In the genomic region with DNA sequence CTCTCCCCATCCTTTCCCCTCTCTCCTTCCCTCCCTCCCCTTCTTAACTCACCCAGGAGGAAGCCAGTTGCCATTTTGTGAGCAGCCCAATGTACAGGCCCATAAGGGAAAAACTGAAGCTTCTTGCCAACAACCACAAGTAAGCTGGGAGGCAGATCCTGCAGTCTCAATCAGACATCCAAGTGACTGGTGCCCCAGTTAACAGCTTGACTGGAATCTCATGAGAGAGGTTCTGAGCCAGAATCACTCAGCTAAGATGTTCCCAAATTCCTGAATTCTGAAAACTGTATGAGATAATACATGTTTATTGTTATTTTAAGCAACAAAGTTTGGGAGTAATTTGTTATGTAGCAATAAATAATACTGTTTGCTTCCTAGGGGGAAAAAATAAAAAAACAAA, we compare ENCODE assay signal across 21 cellular contexts.
DNase-seq lines count a peak whose midpoint lies in the region; ATAC-seq and TF ChIP-seq lines count a peak whose summit lies in the region.
"Had no signal": no experiment of that assay in that cellular context is flagged by ENCODE, and none has a peak within 500 bp of the region (broad histone marks: within the 10 kb centered on the region; RNA-seq: fewer than 3 reads in every experiment).

No MANE protein-coding gene starts in this region.

- H3K79me2 ChIP-seq in MM.1S (ENCODE audit: low read length): no peaks in the 10 kb centered on the region

- H3K4me3 ChIP-seq in MM.1S (ENCODE audit: low read length): no peak overlapping the region
- H3K4me3 ChIP-seq: BLaER1 had no signal

- H3K9ac ChIP-seq in MM.1S (ENCODE audit: low read length): peak overlapping the region; percentile 53; the same call in 1 of the 2 replicates
- H3K9ac ChIP-seq: BLaER1 had no signal

- peaks cover 10% of the 10 kb centered on the region for H3F3A ChIP-seq in MM.1S (ENCODE audit: insufficient read depth, low read length)

- TF ChIP-seq CTCF in MM.1S (IDR thresholded peaks at IDR 0.05; ENCODE audit: low read length): no peak
- TF ChIP-seq CTCF in omental fat pad (IDR thresholded peaks at IDR 0.05): no peak

- DNase-seq in MM.1S (no peak), fibroblast of gingiva (ENCODE audit: low read depth) (peak; percentile 12), sciatic nerve (ENCODE audit: low spot score) (no peak), omental fat pad (ENCODE audit: low spot score) (no peak), cerebellar nuclear complex (lab: John Stamatoyannopoulos, UW) (no peak), left ventricle myocardium superior (no peak)
- DNase-seq: 8988T; ACHN; BE2C; C1 segment of cervical spinal cord; CD4-positive, alpha-beta memory T cell; CD4-positive, CD25-positive, alpha-beta regulatory T cell; CD8-positive, alpha-beta memory T cell; COR-L47; DMS 273 treated with DMSO at 0.1 percent for 48 hours; DMS153; DMS53; DMS79; DND-41; GF-D8 had no signal

- H3K9me3 ChIP-seq in MM.1S (replicated peaks; ENCODE audit: insufficient read depth, low read length): no peaks in the 10 kb centered on the region
- H3K9me3 ChIP-seq: BE2C had no signal

- H2AFZ ChIP-seq in MM.1S (ENCODE audit: low read length): no peak overlapping the region

- H3K36me3 ChIP-seq in MM.1S (replicated peaks; ENCODE audit: insufficient read depth, low read length): no peaks in the 10 kb centered on the region
- H3K36me3 ChIP-seq: BE2C had no signal

- H3K27ac ChIP-seq in MM.1S (ENCODE audit: low read length): peak overlapping the region; percentile 87; the same call in 1 of the 2 replicates
- H3K27ac ChIP-seq: BLaER1 had no signal

- no peak overlapping the region for H3K4me2 ChIP-seq in MM.1S (ENCODE audit: low read depth, low read length)
- H3K4me2 ChIP-seq: BLaER1 had no signal

- H4K20me1 ChIP-seq in MM.1S (ENCODE audit: insufficient read depth, low read length): no peaks in the 10 kb centered on the region
- H4K20me1 ChIP-seq: BLaER1 had no signal

- H3K9me2 ChIP-seq in MM.1S (replicated peaks; ENCODE audit: insufficient read depth, low read length): no peaks in the 10 kb centered on the region

- intact Hi-C loops in sciatic nerve (cut with DNase I): no loop called here
- intact Hi-C loops in left ventricle myocardium superior (cut with micrococcal nuclease): no loop called here

- H3K4me1 ChIP-seq in MM.1S (ENCODE audit: low read length): peaks cover 21% of the 10 kb centered on the region
- H3K4me1 ChIP-seq: BE2C had no signal

- ATAC-seq in sciatic nerve (peak; percentile 51), omental fat pad (ENCODE audit: low FRiP score) (no peak), left ventricle myocardium superior (no peak)

- no peaks in the 10 kb centered on the region for H3K27me3 ChIP-seq in MM.1S (replicated peaks; ENCODE audit: insufficient read depth, low read length)
- H3K27me3 ChIP-seq: BE2C, BLaER1 had no signal
